Comparison of ENCODE assay signal across 8 cellular contexts in genomic region chr2:197198890-197199289, GRCh38.
DNase-seq lines count a peak whose midpoint lies in the region; ATAC-seq and TF ChIP-seq lines count a peak whose summit lies in the region.

No MANE protein-coding gene starts in this region.

- H3K4me3 ChIP-seq in right lobe of liver (no peak overlapping the region), neural progenitor cell (no peak overlapping the region)

- no peaks in the 10 kb centered on the region for H3K9me3 ChIP-seq in right lobe of liver
- no peaks in the 10 kb centered on the region for H3K9me3 ChIP-seq in neural progenitor cell (ENCODE audit: low read depth)

- no peaks in the 10 kb centered on the region for H4K20me1 ChIP-seq in neural progenitor cell (ENCODE audit: low read depth)

- H3K27me3 Mint-ChIP-seq in neural progenitor cell (ENCODE audit: insufficient read depth, low read depth) = peaks cover 2% of the 10 kb centered on the region

- no peaks in the 10 kb centered on the region for H3K79me2 ChIP-seq in neural progenitor cell (ENCODE audit: low read depth)

- TF ChIP-seq POLR2A in right lobe of liver (IDR thresholded peaks at IDR 0.05) = no peak

- H3K4me1 Mint-ChIP-seq in neural progenitor cell = peaks cover 11% of the 10 kb centered on the region

- no peaks in the 10 kb centered on the region for H3K27me3 ChIP-seq in right lobe of liver
- no peaks in the 10 kb centered on the region for H3K27me3 ChIP-seq in neural progenitor cell

- H3K27ac Mint-ChIP-seq in neural progenitor cell = no peak overlapping the region

- peaks cover 0 to 16% (median 0%) of the 10 kb centered on the region in 4 donors for H3K4me1 ChIP-seq in right lobe of liver
- no peaks in the 10 kb centered on the region for H3K4me1 ChIP-seq in neural progenitor cell

- TF ChIP-seq CTCF in right lobe of liver (IDR thresholded peaks at IDR 0.05) = no peak
- no peak for TF ChIP-seq CTCF in neural progenitor cell (IDR thresholded peaks at IDR 0.05)

- H3K27ac ChIP-seq in right lobe of liver (peak overlapping the region in 1 of 3 donors; percentile 41), neural progenitor cell (no peak overlapping the region)

- H3K4me3 Mint-ChIP-seq in neural progenitor cell = no peak overlapping the region

- no peak overlapping the region for H2AFZ ChIP-seq in neural progenitor cell (replicated peaks)

- H3F3A ChIP-seq in neural progenitor cell (ENCODE audit: low read depth) = no peaks in the 10 kb centered on the region

- H3K4me2 ChIP-seq in neural progenitor cell = no peak overlapping the region

- intact Hi-C loops in right lobe of liver (cut with DNase I) = loop anchor here in 1 of 2 donors (10.0 kb wide), 1 partner anchor 116 kb away; the partner anchor contains the start of gene ANKRD44

- H3K36me3 Mint-ChIP-seq in neural progenitor cell = no peaks in the 10 kb centered on the region

- DNase-seq in OCI-M1 (lab: John Stamatoyannopoulos, UW) (peak; percentile 80), right lobe of liver (peak; percentile 47 to 61 (median 54)), COLO829 (ENCODE audit: low spot score) (no peak), neural progenitor cell (ENCODE audit: low spot score) (no peak)
- DNase-seq in activated T-helper 9 cell treated with anti-CD3 and anti-CD28 coated beads, Interleukin-2, amount 50 U/mL, for 16 hours (ENCODE audit: low read depth) = peak; percentile 77
- DNase-seq in stimulated activated CD8-positive, alpha-beta memory T cell treated with anti-CD3 and anti-CD28 coated beads, Interleukin-7, amount 100 ng/mL, for 48 hours (ENCODE audit: extremely low read depth in 1 of 2, low read depth in 1 of 2) = peak; percentile 70 to 90

- H3K36me3 ChIP-seq in right lobe of liver (no peaks in the 10 kb centered on the region), neural progenitor cell (no peaks in the 10 kb centered on the region)

- 62% methylated on average over 12 of the region's 12 CpGs for WGBS in right lobe of liver (ENCODE audit: insufficient coverage, low coverage, low lambda C conversion rate, missing lambda C conversion rate)

- H3K9me3 Mint-ChIP-seq in neural progenitor cell = no peaks in the 10 kb centered on the region

- no peak overlapping the region for H3K9ac ChIP-seq in neural progenitor cell

- peak; percentile 98 for ATAC-seq in GM18502 (IDR thresholded peaks at IDR 0.05; ENCODE audit: poor library complexity, unreplicated experiment)
- ATAC-seq in HG02840 (IDR thresholded peaks at IDR 0.05; ENCODE audit: low FRiP score, unreplicated experiment) = peak; percentile 98
- peak; percentile 63 to 75 (median 72) for ATAC-seq in right lobe of liver

Comparison
In these comparisons a context has a peak if more than half of its experiments do, and no peak if none do; other contexts are left out.
1. DNase-seq: peak in OCI-M1 (single experiment), activated T-helper 9 cell treated with anti-CD3 and anti-CD28 coated beads, Interleukin-2, amount 50 U/mL, for 16 hours (single experiment), right lobe of liver (3 of 3) and stimulated activated CD8-positive, alpha-beta memory T cell treated with anti-CD3 and anti-CD28 coated beads, Interleukin-7, amount 100 ng/mL, for 48 hours (2 of 2); none in COLO829 (single experiment) and neural progenitor cell (single experiment).
2. Peak in every context shown above with its lines, with median percentiles within 50 percentile points of each other: ATAC-seq.